ENCODE assay signal across 8 cellular contexts in genomic region chr2:231394201-231395141, GRCh38. TPM values are rescaled to one million over a fixed set of nuclear protein-coding genes. Genes with fewer than 3 reads are reported as not detected.
DNase-seq lines count a peak whose midpoint lies in the region; ATAC-seq, FAIRE-seq and TF ChIP-seq lines count a peak whose summit lies in the region.

No MANE protein-coding gene starts in this region.

- H3K79me2 ChIP-seq in keratinocyte (ENCODE audit: control insufficient read depth, insufficient read depth, low read length), result no peaks in the 10 kb centered on the region
- H3K79me2 ChIP-seq in MM.1S (ENCODE audit: low read length), result no peaks in the 10 kb centered on the region

- FAIRE-seq in A204.1 (lab: Jason Lieb, UNC) (peak; percentile 97), GM18507 (lab: Jason Lieb, UNC) (peak; percentile 100), keratinocyte (lab: Jason Lieb, UNC) (no peak)

- ATAC-seq in HG02798 (IDR thresholded peaks at IDR 0.05; ENCODE audit: poor library complexity, unreplicated experiment), result peak; percentile 39
- peak; percentile 29; the same call in 1 of the 2 replicates for ATAC-seq in Panc1
- ATAC-seq in activated CD4-positive, CD25-positive, alpha-beta regulatory T cell treated with anti-CD3 and anti-CD28 coated beads, Interleukin-2, amount 50 U/mL, for 24 hours, result no peak

- POLR2A ChIA-PET in Panc1 (lab: Charles Lee), result interaction anchor here (0.5 to 0.7 kb wide), 2 partner anchors 69 to 166 kb away, joined by 3 to 6 read pairs; no protein-coding TSS in a partner anchor

- no peaks in the 10 kb centered on the region for H4K20me1 ChIP-seq in keratinocyte (ENCODE audit: control insufficient read depth, extremely low read depth, insufficient read depth, low read length)
- H4K20me1 ChIP-seq in MM.1S (ENCODE audit: insufficient read depth, low read length), result no peaks in the 10 kb centered on the region

- peak overlapping the region; percentile 88 for H3K27ac ChIP-seq in Panc1 (ENCODE audit: low read length)
- H3K27ac ChIP-seq in keratinocyte (ENCODE audit: control insufficient read depth, insufficient read depth, low read length), result no peak overlapping the region
- H3K27ac ChIP-seq in MM.1S (ENCODE audit: low read length), result no peak overlapping the region

- peak; percentile 75 for TF ChIP-seq CTCF in Panc1 (IDR thresholded peaks at IDR 0.05)
- peak in 2 of 3 experiments; percentile 16 to 41 for TF ChIP-seq CTCF in keratinocyte (optimal IDR thresholded peaks at IDR 0.05 in 1 of 3, IDR thresholded peaks at IDR 0.05 in 1 of 3, conservative IDR thresholded peaks at IDR 0.05 in 1 of 3; ENCODE audit: extremely low read depth in 1 of 3, insufficient read depth in 2 of 3, low read length in 3 of 3)
- TF ChIP-seq CTCF in MM.1S (IDR thresholded peaks at IDR 0.05; ENCODE audit: low read length), result no peak

- DNase-seq in GM18507 (ENCODE audit: extremely low spot score, insufficient read length, low read depth), result peak; percentile 76
- DNase-seq in Panc1 (ENCODE audit: low read depth, low spot score), result no peak
- DNase-seq in keratinocyte (ENCODE audit: low read depth, low spot score), result no peak
- DNase-seq in MM.1S, result no peak
- DNase-seq in SKM-1 (lab: John Stamatoyannopoulos, UW; ENCODE audit: unreplicated experiment), result no peak

- H3K9me3 ChIP-seq in Panc1 (ENCODE audit: control insufficient read depth, insufficient read depth, low read depth, low read length) (no peaks in the 10 kb centered on the region), keratinocyte (ENCODE audit: control insufficient read depth, low read depth, low read length) (no peaks in the 10 kb centered on the region), MM.1S (replicated peaks; ENCODE audit: insufficient read depth, low read length) (no peaks in the 10 kb centered on the region)

- H3K4me2 ChIP-seq in keratinocyte (ENCODE audit: control insufficient read depth, extremely low read depth, insufficient read depth, low read depth, low read length) (no peak overlapping the region), MM.1S (ENCODE audit: low read depth, low read length) (no peak overlapping the region)

- H3K9me1 ChIP-seq in keratinocyte (ENCODE audit: control insufficient read depth, extremely low read depth, insufficient read depth, low read length), result no peaks in the 10 kb centered on the region

- intact Hi-C loops in Panc1 (cut with micrococcal nuclease; ENCODE audit: unreplicated experiment), result loop anchor here (5.0 kb wide), 1 partner anchor 32 kb away; no protein-coding TSS in a partner anchor

- dilution Hi-C loops in keratinocyte (cut with MboI; ENCODE audit: extremely low pct_ligation_motif_present, low sequenced_read_pairs), result no loop called here

- H3F3A ChIP-seq in MM.1S (ENCODE audit: insufficient read depth, low read length), result no peaks in the 10 kb centered on the region

- peak overlapping the region in 1 of 2 experiments; percentile 49; a peak in 2 of 4 replicates for H3K4me3 ChIP-seq in Panc1 (ENCODE audit: low read depth in 2 of 2, low read length in 2 of 2)
- H3K4me3 ChIP-seq in keratinocyte (ENCODE audit: control insufficient read depth in 2 of 3, extremely low read depth in 1 of 3, insufficient read depth in 2 of 3, low read depth in 1 of 3, low read length in 3 of 3), result no peak overlapping the region
- no peak overlapping the region for H3K4me3 ChIP-seq in MM.1S (ENCODE audit: low read length)

- H3K27me3 ChIP-seq in Panc1 (ENCODE audit: control insufficient read depth, insufficient read depth, low read length) (no peaks in the 10 kb centered on the region), keratinocyte (ENCODE audit: control insufficient read depth, extremely low read depth, insufficient read depth, low read length) (peaks cover 30% of the 10 kb centered on the region), MM.1S (replicated peaks; ENCODE audit: insufficient read depth, low read length) (peaks cover 7% of the 10 kb centered on the region; the same call in 1 of the 2 replicates)

- in situ Hi-C loops in Panc1 (cut with HindIII; ENCODE audit: low pct_unique_long_range_greater_than_20kb, low sequenced_read_pairs), result no loop called here

- no peaks in the 10 kb centered on the region for H3K9me2 ChIP-seq in MM.1S (replicated peaks; ENCODE audit: insufficient read depth, low read length)

- peaks cover 59% of the 10 kb centered on the region for H3K4me1 ChIP-seq in Panc1 (ENCODE audit: control insufficient read depth, insufficient read depth, low read length)
- H3K4me1 ChIP-seq in keratinocyte (ENCODE audit: control insufficient read depth, extremely low read depth, insufficient read depth, low read length), result no peaks in the 10 kb centered on the region
- H3K4me1 ChIP-seq in MM.1S (ENCODE audit: low read length), result no peaks in the 10 kb centered on the region

- H3K9ac ChIP-seq in keratinocyte (ENCODE audit: control insufficient read depth, extremely low read depth, insufficient read depth, low read length) (no peak overlapping the region), MM.1S (ENCODE audit: low read length) (no peak overlapping the region)

- H2AFZ ChIP-seq in keratinocyte (ENCODE audit: control insufficient read depth, low read length), result no peak overlapping the region
- no peak overlapping the region for H2AFZ ChIP-seq in MM.1S (ENCODE audit: low read length)

- H3K36me3 ChIP-seq in Panc1 (ENCODE audit: control insufficient read depth, insufficient read depth, low read length) (no peaks in the 10 kb centered on the region), keratinocyte (ENCODE audit: control insufficient read depth in 2 of 2, extremely low read depth in 1 of 2, insufficient read depth in 2 of 2, low read length in 2 of 2) (no peaks in the 10 kb centered on the region), MM.1S (replicated peaks; ENCODE audit: insufficient read depth, low read length) (no peaks in the 10 kb centered on the region)

- no TSS peak for BruUV-seq in Panc1 (replicated peaks; lab: Mats Ljungman, UMichigan)

- CTCF ChIA-PET in Panc1 (lab: Charles Lee), result interaction anchor here (0.6 to 1.2 kb wide), 4 partner anchors 21 to 100 kb away, joined by 3 to 4 read pairs (median 3); no protein-coding TSS in a partner anchor

RNA-seq across cellular contexts. Expression of gene B3GNT7, which starts 1.0 kb away (rescaled TPM):
- total RNA-seq in Panc1 (2021; ENCODE audit: unreplicated experiment), result 83.3 TPM
- polyA plus RNA-seq in Panc1 (2012; ENCODE audit: insufficient read length), result 85.5 TPM
- polyA plus RNA-seq in keratinocyte, result 0.08 TPM in 1 of 3 replicates, not detected in the others
- polyA plus RNA-seq in keratinocyte (2011; ENCODE audit: low read depth), result not detected
- 0.05 TPM in 1 of 2 replicates, not detected in the other for polyA plus RNA-seq in keratinocyte (2011; cell fraction: cytosol; rRNA removed)
- polyA plus RNA-seq in keratinocyte (2011; cell fraction: nucleus; rRNA removed), result 0.18 and 0.27 TPM in 2 replicates
- polyA plus RNA-seq in keratinocyte (2012; ENCODE audit: low replicate concordance), result 0.09 and 0.10 TPM in 2 replicates
- 0.10 to 0.56 TPM in 2 of 3 replicates, not detected in the other for polyA minus RNA-seq in keratinocyte
- polyA minus RNA-seq in keratinocyte (2011; cell fraction: cytosol; rRNA and poly(A)+ RNA removed), result not detected
- polyA minus RNA-seq in keratinocyte (2011; cell fraction: nucleus; rRNA and poly(A)+ RNA removed), result 0.31 TPM in 1 of 2 replicates, not detected in the other

Comparison
In these comparisons a context has a peak if more than half of its experiments do, and no peak if none do; other contexts are left out.
1. ATAC-seq: peak in HG02798 (single experiment) and Panc1 (single experiment); none in activated CD4-positive, CD25-positive, alpha-beta regulatory T cell treated with anti-CD3 and anti-CD28 coated beads, Interleukin-2, amount 50 U/mL, for 24 hours (0 of 2).